1 cellular context compared by ENCODE assay signal in genomic region chr10:26860026-26860541, GRCh38.
TF ChIP-seq lines count a peak whose summit lies in the region.

No MANE protein-coding gene starts in this region.

TF ChIP-seq in GM12878, 131 proteins besides CTCF, POLR2A, EP300 and RAD21 (continued from another document and continues in another):
- TF ChIP-seq NR2C1 (IDR thresholded peaks at IDR 0.05) (peak; percentile 25; the same call in 1 of the 2 replicates), ZNF217 (IDR thresholded peaks at IDR 0.05) (0 out of 2 replicates have a peak, but pooled peaks have one; percentile 55), ELK1 (IDR thresholded peaks at IDR 0.05; ENCODE audit: low read depth, low read length) (no peak), ZNF24 (IDR thresholded peaks at IDR 0.05) (no peak), RAD51 (IDR thresholded peaks at IDR 0.05) (no peak), RELA (IDR thresholded peaks at IDR 0.05; ENCODE audit: borderline replicate concordance, partially characterized antibody) (no peak), MYC (IDR thresholded peaks at IDR 0.05; ENCODE audit: insufficient read depth, insufficient read length, insufficient replicate concordance, low read length, severe bottlenecking) (no peak), BRCA1 (IDR thresholded peaks at IDR 0.05; ENCODE audit: low read depth, low read length) (no peak), POLR2AphosphoS2 (IDR thresholded peaks at IDR 0.05; ENCODE audit: low read depth, low read length) (no peak), ZSCAN29 (IDR thresholded peaks at IDR 0.05) (no peak), ZZZ3 (IDR thresholded peaks at IDR 0.05; ENCODE audit: control insufficient read depth, insufficient read length, low read depth) (no peak), ATF7 (IDR thresholded peaks at IDR 0.05; ENCODE audit: low read depth) (no peak), BMI1 (IDR thresholded peaks at IDR 0.05; ENCODE audit: borderline replicate concordance) (no peak), CEBPB (IDR thresholded peaks at IDR 0.05; ENCODE audit: borderline replicate concordance in 1 of 2, low read depth in 2 of 2, low read length in 2 of 2) (no peak), RFX5 (IDR thresholded peaks at IDR 0.05; ENCODE audit: low read depth, low read length) (no peak), PML (IDR thresholded peaks at IDR 0.05; ENCODE audit: low read length) (no peak), SPI1 (IDR thresholded peaks at IDR 0.05; ENCODE audit: borderline replicate concordance, insufficient read depth, low read depth, low read length) (no peak), SUPT20H (IDR thresholded peaks at IDR 0.05; ENCODE audit: borderline replicate concordance, control insufficient read depth, low read depth, low read length) (no peak), ZBED1 (IDR thresholded peaks at IDR 0.05; ENCODE audit: borderline replicate concordance) (no peak), CREB1 (IDR thresholded peaks at IDR 0.05; ENCODE audit: low read depth) (no peak), CHD2 (IDR thresholded peaks at IDR 0.05; ENCODE audit: borderline replicate concordance, low read depth, low read length) (no peak), SKIL (IDR thresholded peaks at IDR 0.05; ENCODE audit: low read depth, poor library complexity, severe bottlenecking) (no peak), ATF3 (IDR thresholded peaks at IDR 0.05; ENCODE audit: borderline replicate concordance, extremely low read depth, low read depth, low read length) (no peak), EGR1 (IDR thresholded peaks at IDR 0.05; ENCODE audit: borderline replicate concordance in 1 of 2, low read depth in 2 of 2, low read length in 2 of 2) (0 out of 3 replicates have a peak, but pooled peaks of 1 of the 2 experiments have one; percentile 7)
- TF ChIP-seq, protein P1, sequence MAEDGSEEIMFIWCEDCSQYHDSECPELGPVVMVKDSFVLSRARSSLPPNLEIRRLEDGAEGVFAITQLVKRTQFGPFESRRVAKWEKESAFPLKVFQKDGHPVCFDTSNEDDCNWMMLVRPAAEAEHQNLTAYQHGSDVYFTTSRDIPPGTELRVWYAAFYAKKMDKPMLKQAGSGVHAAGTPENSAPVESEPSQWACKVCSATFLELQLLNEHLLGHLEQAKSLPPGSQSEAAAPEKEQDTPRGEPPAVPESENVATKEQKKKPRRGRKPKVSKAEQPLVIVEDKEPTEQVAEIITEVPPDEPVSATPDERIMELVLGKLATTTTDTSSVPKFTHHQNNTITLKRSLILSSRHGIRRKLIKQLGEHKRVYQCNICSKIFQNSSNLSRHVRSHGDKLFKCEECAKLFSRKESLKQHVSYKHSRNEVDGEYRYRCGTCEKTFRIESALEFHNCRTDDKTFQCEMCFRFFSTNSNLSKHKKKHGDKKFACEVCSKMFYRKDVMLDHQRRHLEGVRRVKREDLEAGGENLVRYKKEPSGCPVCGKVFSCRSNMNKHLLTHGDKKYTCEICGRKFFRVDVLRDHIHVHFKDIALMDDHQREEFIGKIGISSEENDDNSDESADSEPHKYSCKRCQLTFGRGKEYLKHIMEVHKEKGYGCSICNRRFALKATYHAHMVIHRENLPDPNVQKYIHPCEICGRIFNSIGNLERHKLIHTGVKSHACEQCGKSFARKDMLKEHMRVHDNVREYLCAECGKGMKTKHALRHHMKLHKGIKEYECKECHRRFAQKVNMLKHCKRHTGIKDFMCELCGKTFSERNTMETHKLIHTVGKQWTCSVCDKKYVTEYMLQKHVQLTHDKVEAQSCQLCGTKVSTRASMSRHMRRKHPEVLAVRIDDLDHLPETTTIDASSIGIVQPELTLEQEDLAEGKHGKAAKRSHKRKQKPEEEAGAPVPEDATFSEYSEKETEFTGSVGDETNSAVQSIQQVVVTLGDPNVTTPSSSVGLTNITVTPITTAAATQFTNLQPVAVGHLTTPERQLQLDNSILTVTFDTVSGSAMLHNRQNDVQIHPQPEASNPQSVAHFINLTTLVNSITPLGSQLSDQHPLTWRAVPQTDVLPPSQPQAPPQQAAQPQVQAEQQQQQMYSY (CRISPR knock-in tag; IDR thresholded peaks at IDR 0.05): no peak
- TF ChIP-seq, protein P2, sequence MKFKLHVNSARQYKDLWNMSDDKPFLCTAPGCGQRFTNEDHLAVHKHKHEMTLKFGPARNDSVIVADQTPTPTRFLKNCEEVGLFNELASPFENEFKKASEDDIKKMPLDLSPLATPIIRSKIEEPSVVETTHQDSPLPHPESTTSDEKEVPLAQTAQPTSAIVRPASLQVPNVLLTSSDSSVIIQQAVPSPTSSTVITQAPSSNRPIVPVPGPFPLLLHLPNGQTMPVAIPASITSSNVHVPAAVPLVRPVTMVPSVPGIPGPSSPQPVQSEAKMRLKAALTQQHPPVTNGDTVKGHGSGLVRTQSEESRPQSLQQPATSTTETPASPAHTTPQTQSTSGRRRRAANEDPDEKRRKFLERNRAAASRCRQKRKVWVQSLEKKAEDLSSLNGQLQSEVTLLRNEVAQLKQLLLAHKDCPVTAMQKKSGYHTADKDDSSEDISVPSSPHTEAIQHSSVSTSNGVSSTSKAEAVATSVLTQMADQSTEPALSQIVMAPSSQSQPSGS (IDR thresholded peaks at IDR 0.05; ENCODE audit: low read length): no peak
- TF ChIP-seq, protein P3, sequence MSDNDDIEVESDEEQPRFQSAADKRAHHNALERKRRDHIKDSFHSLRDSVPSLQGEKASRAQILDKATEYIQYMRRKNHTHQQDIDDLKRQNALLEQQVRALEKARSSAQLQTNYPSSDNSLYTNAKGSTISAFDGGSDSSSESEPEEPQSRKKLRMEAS (IDR thresholded peaks at IDR 0.05; ENCODE audit: low read depth, low read length): no peak
- TF ChIP-seq, protein P4, sequence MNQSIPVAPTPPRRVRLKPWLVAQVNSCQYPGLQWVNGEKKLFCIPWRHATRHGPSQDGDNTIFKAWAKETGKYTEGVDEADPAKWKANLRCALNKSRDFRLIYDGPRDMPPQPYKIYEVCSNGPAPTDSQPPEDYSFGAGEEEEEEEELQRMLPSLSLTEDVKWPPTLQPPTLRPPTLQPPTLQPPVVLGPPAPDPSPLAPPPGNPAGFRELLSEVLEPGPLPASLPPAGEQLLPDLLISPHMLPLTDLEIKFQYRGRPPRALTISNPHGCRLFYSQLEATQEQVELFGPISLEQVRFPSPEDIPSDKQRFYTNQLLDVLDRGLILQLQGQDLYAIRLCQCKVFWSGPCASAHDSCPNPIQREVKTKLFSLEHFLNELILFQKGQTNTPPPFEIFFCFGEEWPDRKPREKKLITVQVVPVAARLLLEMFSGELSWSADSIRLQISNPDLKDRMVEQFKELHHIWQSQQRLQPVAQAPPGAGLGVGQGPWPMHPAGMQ (IDR thresholded peaks at IDR 0.05; ENCODE audit: borderline replicate concordance): no peak
- TF ChIP-seq, protein P5, sequence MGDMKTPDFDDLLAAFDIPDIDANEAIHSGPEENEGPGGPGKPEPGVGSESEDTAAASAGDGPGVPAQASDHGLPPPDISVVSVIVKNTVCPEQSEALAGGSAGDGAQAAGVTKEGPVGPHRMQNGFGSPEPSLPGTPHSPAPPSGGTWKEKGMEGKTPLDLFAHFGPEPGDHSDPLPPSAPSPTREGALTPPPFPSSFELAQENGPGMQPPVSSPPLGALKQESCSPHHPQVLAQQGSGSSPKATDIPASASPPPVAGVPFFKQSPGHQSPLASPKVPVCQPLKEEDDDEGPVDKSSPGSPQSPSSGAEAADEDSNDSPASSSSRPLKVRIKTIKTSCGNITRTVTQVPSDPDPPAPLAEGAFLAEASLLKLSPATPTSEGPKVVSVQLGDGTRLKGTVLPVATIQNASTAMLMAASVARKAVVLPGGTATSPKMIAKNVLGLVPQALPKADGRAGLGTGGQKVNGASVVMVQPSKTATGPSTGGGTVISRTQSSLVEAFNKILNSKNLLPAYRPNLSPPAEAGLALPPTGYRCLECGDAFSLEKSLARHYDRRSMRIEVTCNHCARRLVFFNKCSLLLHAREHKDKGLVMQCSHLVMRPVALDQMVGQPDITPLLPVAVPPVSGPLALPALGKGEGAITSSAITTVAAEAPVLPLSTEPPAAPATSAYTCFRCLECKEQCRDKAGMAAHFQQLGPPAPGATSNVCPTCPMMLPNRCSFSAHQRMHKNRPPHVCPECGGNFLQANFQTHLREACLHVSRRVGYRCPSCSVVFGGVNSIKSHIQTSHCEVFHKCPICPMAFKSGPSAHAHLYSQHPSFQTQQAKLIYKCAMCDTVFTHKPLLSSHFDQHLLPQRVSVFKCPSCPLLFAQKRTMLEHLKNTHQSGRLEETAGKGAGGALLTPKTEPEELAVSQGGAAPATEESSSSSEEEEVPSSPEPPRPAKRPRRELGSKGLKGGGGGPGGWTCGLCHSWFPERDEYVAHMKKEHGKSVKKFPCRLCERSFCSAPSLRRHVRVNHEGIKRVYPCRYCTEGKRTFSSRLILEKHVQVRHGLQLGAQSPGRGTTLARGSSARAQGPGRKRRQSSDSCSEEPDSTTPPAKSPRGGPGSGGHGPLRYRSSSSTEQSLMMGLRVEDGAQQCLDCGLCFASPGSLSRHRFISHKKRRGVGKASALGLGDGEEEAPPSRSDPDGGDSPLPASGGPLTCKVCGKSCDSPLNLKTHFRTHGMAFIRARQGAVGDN (IDR thresholded peaks at IDR 0.05): no peak
- TF ChIP-seq, protein P6, sequence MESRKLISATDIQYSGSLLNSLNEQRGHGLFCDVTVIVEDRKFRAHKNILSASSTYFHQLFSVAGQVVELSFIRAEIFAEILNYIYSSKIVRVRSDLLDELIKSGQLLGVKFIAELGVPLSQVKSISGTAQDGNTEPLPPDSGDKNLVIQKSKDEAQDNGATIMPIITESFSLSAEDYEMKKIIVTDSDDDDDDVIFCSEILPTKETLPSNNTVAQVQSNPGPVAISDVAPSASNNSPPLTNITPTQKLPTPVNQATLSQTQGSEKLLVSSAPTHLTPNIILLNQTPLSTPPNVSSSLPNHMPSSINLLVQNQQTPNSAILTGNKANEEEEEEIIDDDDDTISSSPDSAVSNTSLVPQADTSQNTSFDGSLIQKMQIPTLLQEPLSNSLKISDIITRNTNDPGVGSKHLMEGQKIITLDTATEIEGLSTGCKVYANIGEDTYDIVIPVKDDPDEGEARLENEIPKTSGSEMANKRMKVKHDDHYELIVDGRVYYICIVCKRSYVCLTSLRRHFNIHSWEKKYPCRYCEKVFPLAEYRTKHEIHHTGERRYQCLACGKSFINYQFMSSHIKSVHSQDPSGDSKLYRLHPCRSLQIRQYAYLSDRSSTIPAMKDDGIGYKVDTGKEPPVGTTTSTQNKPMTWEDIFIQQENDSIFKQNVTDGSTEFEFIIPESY (IDR thresholded peaks at IDR 0.05): no peak
- TF ChIP-seq, protein P7, sequence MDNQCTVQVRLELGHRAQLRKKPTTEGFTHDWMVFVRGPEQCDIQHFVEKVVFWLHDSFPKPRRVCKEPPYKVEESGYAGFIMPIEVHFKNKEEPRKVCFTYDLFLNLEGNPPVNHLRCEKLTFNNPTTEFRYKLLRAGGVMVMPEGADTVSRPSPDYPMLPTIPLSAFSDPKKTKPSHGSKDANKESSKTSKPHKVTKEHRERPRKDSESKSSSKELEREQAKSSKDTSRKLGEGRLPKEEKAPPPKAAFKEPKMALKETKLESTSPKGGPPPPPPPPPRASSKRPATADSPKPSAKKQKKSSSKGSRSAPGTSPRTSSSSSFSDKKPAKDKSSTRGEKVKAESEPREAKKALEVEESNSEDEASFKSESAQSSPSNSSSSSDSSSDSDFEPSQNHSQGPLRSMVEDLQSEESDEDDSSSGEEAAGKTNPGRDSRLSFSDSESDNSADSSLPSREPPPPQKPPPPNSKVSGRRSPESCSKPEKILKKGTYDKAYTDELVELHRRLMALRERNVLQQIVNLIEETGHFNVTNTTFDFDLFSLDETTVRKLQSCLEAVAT (IDR thresholded peaks at IDR 0.05): no peak
- TF ChIP-seq, protein P8, sequence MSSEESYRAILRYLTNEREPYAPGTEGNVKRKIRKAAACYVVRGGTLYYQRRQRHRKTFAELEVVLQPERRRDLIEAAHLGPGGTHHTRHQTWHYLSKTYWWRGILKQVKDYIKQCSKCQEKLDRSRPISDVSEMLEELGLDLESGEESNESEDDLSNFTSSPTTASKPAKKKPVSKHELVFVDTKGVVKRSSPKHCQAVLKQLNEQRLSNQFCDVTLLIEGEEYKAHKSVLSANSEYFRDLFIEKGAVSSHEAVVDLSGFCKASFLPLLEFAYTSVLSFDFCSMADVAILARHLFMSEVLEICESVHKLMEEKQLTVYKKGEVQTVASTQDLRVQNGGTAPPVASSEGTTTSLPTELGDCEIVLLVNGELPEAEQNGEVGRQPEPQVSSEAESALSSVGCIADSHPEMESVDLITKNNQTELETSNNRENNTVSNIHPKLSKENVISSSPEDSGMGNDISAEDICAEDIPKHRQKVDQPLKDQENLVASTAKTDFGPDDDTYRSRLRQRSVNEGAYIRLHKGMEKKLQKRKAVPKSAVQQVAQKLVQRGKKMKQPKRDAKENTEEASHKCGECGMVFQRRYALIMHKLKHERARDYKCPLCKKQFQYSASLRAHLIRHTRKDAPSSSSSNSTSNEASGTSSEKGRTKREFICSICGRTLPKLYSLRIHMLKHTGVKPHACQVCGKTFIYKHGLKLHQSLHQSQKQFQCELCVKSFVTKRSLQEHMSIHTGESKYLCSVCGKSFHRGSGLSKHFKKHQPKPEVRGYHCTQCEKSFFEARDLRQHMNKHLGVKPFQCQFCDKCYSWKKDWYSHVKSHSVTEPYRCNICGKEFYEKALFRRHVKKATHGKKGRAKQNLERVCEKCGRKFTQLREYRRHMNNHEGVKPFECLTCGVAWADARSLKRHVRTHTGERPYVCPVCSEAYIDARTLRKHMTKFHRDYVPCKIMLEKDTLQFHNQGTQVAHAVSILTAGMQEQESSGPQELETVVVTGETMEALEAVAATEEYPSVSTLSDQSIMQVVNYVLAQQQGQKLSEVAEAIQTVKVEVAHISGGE (CRISPR knock-in tag; IDR thresholded peaks at IDR 0.05): no peak
